In genomic region chr7:135697276-135698049, GRCh38 we compare ENCODE assay signal across 16 cellular contexts. TPM values are rescaled to one million over a fixed set of nuclear protein-coding genes. Genes with fewer than 3 reads are reported as not detected.
"Had no signal": no experiment of that assay in that cellular context is flagged by ENCODE, and none has a peak within 500 bp of the region (broad histone marks: within the 10 kb centered on the region; RNA-seq: fewer than 3 reads in every experiment).

No MANE protein-coding gene starts in this region.

- ATAC-seq: left colon had no signal

- H3K4me3 Mint-ChIP-seq: T-helper 1 cell treated with Interleukin-12 subunit alpha and Interleukin-12 subunit beta and Interleukin-4 antibody, amounts not matched to agents 30 μg/mL and 1 μg/mL, for 36 hours had no signal

- H3K36me3 ChIP-seq: thyroid gland had no signal

- H3K9me3 Mint-ChIP-seq: activated T-helper 2 cell treated with anti-CD3 and anti-CD28 coated beads, Interferon-gamma antibody, Interleukin-2, Interleukin-4, amounts not matched to agents 10 μg/mL and 5 μg/mL and 100 μg/mL, durations not matched to agents 14 hours and 24 hours and 36 hours; T-helper 1 cell treated with Interleukin-12 subunit alpha and Interleukin-12 subunit beta and Interleukin-4 antibody, amounts not matched to agents 30 μg/mL and 1 μg/mL, for 36 hours had no signal

- DNase-seq: activated CD4-positive, alpha-beta T cell treated with anti-CD3 and anti-CD28 coated beads, Interleukin-2, amount 50 U/mL, for 1 hour; activated CD4-positive, CD25-positive, alpha-beta regulatory T cell; activated naive CD4-positive, alpha-beta T cell treated with anti-CD3 and anti-CD28 coated beads, Interleukin-2, amount 50 U/mL, for 16 hours; amniotic stem cell; dorsolateral prefrontal cortex; foreskin melanocyte; head of caudate nucleus; left colon; retina; stimulated activated CD4-positive, alpha-beta T cell treated with anti-CD3 and anti-CD28 coated beads, Interleukin-4, amount 100 ng/mL, for 4 hours; thyroid gland had no signal

- H3K9me3 ChIP-seq: thyroid gland, vagina had no signal

- H3K27me3 ChIP-seq: dorsolateral prefrontal cortex, thyroid gland, vagina had no signal

- H3K4me3 ChIP-seq: dorsolateral prefrontal cortex, thyroid gland, vagina had no signal

- H3K27ac Mint-ChIP-seq: activated T-helper 2 cell treated with anti-CD3 and anti-CD28 coated beads, Interferon-gamma antibody, Interleukin-2, Interleukin-4, amounts not matched to agents 10 μg/mL and 5 μg/mL and 100 μg/mL, durations not matched to agents 14 hours and 24 hours and 36 hours; T-helper 1 cell treated with Interleukin-12 subunit alpha and Interleukin-12 subunit beta and Interleukin-4 antibody, amounts not matched to agents 30 μg/mL and 1 μg/mL, for 36 hours had no signal

- H3K27ac ChIP-seq: dorsolateral prefrontal cortex, thyroid gland, vagina had no signal

RNA-seq across cellular contexts. Expression of gene SLC13A4, which starts 30.5 kb away (rescaled TPM):
- total RNA-seq: activated T-helper 2 cell treated with anti-CD3 and anti-CD28 coated beads, Interferon-gamma antibody, Interleukin-2, Interleukin-4, amounts not matched to agents 10 μg/mL and 5 μg/mL and 100 μg/mL, durations not matched to agents 14 hours and 24 hours and 36 hours; chondrocyte; left colon; lung microvascular endothelial cell; vagina had no signal

RNA-seq across cellular contexts. Expression of gene FAM180A, which starts 51.1 kb away (rescaled TPM):
- total RNA-seq: activated T-helper 2 cell treated with anti-CD3 and anti-CD28 coated beads, Interferon-gamma antibody, Interleukin-2, Interleukin-4, amounts not matched to agents 10 μg/mL and 5 μg/mL and 100 μg/mL, durations not matched to agents 14 hours and 24 hours and 36 hours; lung microvascular endothelial cell had no signal
